Comparison of ENCODE assay signal across 1 cellular context in genomic region chr2:87495455-87495854, GRCh38.
TF ChIP-seq lines count a peak whose summit lies in the region.

No MANE protein-coding gene starts in this region.

TF ChIP-seq in HepG2, 621 proteins besides CTCF, POLR2A, EP300 and RAD21:
- TF ChIP-seq ZNF644 (CRISPR knock-in tag; IDR thresholded peaks at IDR 0.05; ENCODE audit: low read depth), result 0 out of 2 replicates have a peak, but pooled peaks have one; percentile 40
